1 cellular context compared by ENCODE assay signal in the genomic region with DNA sequence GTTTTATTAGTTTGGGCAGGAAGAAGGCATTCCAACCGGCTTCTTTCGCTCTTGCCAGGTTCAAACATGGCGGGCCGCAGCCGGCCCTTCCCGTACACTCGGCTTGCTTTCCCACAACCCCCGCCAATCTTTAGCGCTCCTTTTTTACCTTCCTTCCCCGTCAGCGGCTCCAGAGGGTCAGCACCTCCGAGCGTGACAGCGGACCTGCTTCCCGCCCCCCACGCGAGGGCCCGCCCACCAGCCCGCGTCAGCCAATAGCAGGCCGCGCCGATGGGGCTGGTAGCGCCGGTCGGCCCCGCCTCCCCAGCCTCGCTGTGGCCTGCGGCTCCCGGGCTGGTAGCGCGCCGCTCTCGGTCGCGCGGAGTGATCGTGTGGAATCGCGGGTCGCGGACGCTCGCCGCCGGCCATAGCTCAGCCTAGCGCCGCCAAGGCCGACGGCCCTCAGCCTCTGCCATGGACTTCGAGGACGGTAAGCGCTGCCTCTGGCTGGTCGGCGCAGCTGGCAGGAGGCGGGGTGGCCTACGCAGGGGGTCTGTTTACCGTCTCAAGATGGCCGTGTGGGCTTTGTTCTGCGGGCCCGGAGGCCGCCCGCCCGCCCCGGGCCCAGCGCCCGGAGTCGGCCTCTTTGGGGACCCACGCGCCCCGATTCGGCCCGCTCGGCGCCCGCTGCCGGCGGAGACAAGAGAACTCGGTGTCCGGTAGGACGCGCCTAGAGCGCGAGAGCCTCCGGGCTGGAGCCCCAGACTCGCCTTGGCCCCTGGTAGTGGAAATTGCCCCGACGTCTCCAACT.
A peak's percentile ranks its signal among the peaks of the same experiment; 100 is the strongest.
TF ChIP-seq lines count a peak whose summit lies in the region.

A gene with protein sequence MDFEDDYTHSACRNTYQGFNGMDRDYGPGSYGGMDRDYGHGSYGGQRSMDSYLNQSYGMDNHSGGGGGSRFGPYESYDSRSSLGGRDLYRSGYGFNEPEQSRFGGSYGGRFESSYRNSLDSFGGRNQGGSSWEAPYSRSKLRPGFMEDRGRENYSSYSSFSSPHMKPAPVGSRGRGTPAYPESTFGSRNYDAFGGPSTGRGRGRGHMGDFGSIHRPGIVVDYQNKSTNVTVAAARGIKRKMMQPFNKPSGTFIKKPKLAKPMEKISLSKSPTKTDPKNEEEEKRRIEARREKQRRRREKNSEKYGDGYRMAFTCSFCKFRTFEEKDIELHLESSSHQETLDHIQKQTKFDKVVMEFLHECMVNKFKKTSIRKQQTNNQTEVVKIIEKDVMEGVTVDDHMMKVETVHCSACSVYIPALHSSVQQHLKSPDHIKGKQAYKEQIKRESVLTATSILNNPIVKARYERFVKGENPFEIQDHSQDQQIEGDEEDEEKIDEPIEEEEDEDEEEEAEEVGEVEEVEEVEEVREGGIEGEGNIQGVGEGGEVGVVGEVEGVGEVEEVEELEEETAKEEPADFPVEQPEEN (plus strand): TSS at position 306 of the 790 bp plus-strand sequence. CDS start 148 bp downstream, at position 454.

TF ChIP-seq in HEK293, 187 proteins besides CTCF, POLR2A, EP300 and RAD21 (continued from another document and continues in another):
- TF ChIP-seq, protein P1, sequence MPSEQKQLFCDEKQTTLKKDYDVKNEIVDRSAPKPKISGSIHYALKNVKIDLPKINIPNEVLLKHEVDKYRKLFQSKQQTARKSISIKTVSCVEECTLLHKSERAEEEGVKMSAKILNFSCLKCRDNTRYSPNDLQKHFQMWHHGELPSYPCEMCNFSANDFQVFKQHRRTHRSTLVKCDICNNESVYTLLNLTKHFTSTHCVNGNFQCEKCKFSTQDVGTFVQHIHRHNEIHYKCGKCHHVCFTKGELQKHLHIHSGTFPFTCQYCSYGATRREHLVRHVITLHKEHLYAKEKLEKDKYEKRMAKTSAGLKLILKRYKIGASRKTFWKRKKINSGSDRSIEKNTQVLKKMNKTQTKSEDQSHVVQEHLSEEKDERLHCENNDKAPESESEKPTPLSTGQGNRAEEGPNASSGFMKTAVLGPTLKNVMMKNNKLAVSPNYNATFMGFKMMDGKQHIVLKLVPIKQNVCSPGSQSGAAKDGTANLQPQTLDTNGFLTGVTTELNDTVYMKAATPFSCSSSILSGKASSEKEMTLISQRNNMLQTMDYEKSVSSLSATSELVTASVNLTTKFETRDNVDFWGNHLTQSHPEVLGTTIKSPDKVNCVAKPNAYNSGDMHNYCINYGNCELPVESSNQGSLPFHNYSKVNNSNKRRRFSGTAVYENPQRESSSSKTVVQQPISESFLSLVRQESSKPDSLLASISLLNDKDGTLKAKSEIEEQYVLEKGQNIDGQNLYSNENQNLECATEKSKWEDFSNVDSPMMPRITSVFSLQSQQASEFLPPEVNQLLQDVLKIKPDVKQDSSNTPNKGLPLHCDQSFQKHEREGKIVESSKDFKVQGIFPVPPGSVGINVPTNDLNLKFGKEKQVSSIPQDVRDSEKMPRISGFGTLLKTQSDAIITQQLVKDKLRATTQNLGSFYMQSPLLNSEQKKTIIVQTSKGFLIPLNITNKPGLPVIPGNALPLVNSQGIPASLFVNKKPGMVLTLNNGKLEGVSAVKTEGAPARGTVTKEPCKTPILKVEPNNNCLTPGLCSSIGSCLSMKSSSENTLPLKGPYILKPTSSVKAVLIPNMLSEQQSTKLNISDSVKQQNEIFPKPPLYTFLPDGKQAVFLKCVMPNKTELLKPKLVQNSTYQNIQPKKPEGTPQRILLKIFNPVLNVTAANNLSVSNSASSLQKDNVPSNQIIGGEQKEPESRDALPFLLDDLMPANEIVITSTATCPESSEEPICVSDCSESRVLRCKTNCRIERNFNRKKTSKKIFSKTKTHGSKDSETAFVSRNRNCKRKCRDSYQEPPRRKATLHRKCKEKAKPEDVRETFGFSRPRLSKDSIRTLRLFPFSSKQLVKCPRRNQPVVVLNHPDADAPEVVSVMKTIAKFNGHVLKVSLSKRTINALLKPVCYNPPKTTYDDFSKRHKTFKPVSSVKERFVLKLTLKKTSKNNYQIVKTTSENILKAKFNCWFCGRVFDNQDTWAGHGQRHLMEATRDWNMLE (tag by site-specific recombination; conservative IDR thresholded peaks at IDR 0.05; ENCODE audit: low read depth): no peak; the same call in 1 of the 2 replicates
- TF ChIP-seq, protein P2, sequence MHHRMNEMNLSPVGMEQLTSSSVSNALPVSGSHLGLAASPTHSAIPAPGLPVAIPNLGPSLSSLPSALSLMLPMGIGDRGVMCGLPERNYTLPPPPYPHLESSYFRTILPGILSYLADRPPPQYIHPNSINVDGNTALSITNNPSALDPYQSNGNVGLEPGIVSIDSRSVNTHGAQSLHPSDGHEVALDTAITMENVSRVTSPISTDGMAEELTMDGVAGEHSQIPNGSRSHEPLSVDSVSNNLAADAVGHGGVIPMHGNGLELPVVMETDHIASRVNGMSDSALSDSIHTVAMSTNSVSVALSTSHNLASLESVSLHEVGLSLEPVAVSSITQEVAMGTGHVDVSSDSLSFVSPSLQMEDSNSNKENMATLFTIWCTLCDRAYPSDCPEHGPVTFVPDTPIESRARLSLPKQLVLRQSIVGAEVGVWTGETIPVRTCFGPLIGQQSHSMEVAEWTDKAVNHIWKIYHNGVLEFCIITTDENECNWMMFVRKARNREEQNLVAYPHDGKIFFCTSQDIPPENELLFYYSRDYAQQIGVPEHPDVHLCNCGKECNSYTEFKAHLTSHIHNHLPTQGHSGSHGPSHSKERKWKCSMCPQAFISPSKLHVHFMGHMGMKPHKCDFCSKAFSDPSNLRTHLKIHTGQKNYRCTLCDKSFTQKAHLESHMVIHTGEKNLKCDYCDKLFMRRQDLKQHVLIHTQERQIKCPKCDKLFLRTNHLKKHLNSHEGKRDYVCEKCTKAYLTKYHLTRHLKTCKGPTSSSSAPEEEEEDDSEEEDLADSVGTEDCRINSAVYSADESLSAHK (tag by site-specific recombination; IDR thresholded peaks at IDR 0.05): peak; percentile 21; the same call in 1 of the 2 replicates
- TF ChIP-seq IKZF3 (tag by site-specific recombination; IDR thresholded peaks at IDR 0.05) (peak; percentile 98), GFI1B (tag by site-specific recombination; IDR thresholded peaks at IDR 0.05) (no peak), ZNF146 (tag by site-specific recombination; IDR thresholded peaks at IDR 0.05) (peak; percentile 54; the same call in 1 of the 2 replicates), ZNF292 (tag by site-specific recombination; IDR thresholded peaks at IDR 0.05; ENCODE audit: borderline replicate concordance, low read depth) (no peak), ZNF555 (tag by site-specific recombination; conservative IDR thresholded peaks at IDR 0.05) (no peak), ZNF514 (tag by site-specific recombination; IDR thresholded peaks at IDR 0.05) (no peak), ZNF48 (tag by site-specific recombination; IDR thresholded peaks at IDR 0.05) (no peak), ZNF776 (tag by site-specific recombination; IDR thresholded peaks at IDR 0.05; ENCODE audit: borderline replicate concordance) (no peak), YY1 (tag by site-specific recombination; IDR thresholded peaks at IDR 0.05) (peak; percentile 91), ZNF184 (tag by site-specific recombination; IDR thresholded peaks at IDR 0.05) (no peak; the same call in 1 of the 2 replicates), ZBTB7A (tag by site-specific recombination; IDR thresholded peaks at IDR 0.05; ENCODE audit: low read depth) (no peak), ZNF132 (tag by site-specific recombination; IDR thresholded peaks at IDR 0.05; ENCODE audit: borderline replicate concordance) (no peak), ZEB2 (tag by site-specific recombination; IDR thresholded peaks at IDR 0.05) (peak; percentile 98), ZNF121 (tag by site-specific recombination; IDR thresholded peaks at IDR 0.05) (0 out of 2 replicates have a peak, but pooled peaks have one; percentile 52), ZNF266 (tag by site-specific recombination; IDR thresholded peaks at IDR 0.05; ENCODE audit: low read depth) (0 out of 2 replicates have a peak, but pooled peaks have one; percentile 10), ZNF830 (tag by site-specific recombination; IDR thresholded peaks at IDR 0.05; ENCODE audit: low read depth) (no peak), ZFP37 (tag by site-specific recombination; IDR thresholded peaks at IDR 0.05) (peak; percentile 51; the same call in 1 of the 2 replicates), ZNF324 (tag by site-specific recombination; IDR thresholded peaks at IDR 0.05) (0 out of 2 replicates have a peak, but pooled peaks have one; percentile 16), ZNF335 (tag by site-specific recombination; conservative IDR thresholded peaks at IDR 0.05) (peak; percentile 74), ZNF214 (tag by site-specific recombination; IDR thresholded peaks at IDR 0.05; ENCODE audit: borderline replicate concordance) (no peak)
- TF ChIP-seq, protein P3, sequence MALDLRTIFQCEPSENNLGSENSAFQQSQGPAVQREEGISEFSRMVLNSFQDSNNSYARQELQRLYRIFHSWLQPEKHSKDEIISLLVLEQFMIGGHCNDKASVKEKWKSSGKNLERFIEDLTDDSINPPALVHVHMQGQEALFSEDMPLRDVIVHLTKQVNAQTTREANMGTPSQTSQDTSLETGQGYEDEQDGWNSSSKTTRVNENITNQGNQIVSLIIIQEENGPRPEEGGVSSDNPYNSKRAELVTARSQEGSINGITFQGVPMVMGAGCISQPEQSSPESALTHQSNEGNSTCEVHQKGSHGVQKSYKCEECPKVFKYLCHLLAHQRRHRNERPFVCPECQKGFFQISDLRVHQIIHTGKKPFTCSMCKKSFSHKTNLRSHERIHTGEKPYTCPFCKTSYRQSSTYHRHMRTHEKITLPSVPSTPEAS (tag by site-specific recombination; IDR thresholded peaks at IDR 0.05): 0 out of 2 replicates have a peak, but pooled peaks have one; percentile 18
- TF ChIP-seq, protein P4, sequence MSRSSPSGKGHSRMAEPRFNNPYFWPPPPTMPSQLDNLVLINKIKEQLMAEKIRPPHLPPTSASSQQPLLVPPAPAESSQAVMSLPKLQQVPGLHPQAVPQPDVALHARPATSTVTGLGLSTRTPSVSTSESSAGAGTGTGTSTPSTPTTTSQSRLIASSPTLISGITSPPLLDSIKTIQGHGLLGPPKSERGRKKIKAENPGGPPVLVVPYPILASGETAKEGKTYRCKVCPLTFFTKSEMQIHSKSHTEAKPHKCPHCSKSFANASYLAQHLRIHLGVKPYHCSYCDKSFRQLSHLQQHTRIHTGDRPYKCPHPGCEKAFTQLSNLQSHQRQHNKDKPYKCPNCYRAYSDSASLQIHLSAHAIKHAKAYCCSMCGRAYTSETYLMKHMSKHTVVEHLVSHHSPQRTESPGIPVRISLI (tag by site-specific recombination; IDR thresholded peaks at IDR 0.05): no peak
- TF ChIP-seq, protein P5, sequence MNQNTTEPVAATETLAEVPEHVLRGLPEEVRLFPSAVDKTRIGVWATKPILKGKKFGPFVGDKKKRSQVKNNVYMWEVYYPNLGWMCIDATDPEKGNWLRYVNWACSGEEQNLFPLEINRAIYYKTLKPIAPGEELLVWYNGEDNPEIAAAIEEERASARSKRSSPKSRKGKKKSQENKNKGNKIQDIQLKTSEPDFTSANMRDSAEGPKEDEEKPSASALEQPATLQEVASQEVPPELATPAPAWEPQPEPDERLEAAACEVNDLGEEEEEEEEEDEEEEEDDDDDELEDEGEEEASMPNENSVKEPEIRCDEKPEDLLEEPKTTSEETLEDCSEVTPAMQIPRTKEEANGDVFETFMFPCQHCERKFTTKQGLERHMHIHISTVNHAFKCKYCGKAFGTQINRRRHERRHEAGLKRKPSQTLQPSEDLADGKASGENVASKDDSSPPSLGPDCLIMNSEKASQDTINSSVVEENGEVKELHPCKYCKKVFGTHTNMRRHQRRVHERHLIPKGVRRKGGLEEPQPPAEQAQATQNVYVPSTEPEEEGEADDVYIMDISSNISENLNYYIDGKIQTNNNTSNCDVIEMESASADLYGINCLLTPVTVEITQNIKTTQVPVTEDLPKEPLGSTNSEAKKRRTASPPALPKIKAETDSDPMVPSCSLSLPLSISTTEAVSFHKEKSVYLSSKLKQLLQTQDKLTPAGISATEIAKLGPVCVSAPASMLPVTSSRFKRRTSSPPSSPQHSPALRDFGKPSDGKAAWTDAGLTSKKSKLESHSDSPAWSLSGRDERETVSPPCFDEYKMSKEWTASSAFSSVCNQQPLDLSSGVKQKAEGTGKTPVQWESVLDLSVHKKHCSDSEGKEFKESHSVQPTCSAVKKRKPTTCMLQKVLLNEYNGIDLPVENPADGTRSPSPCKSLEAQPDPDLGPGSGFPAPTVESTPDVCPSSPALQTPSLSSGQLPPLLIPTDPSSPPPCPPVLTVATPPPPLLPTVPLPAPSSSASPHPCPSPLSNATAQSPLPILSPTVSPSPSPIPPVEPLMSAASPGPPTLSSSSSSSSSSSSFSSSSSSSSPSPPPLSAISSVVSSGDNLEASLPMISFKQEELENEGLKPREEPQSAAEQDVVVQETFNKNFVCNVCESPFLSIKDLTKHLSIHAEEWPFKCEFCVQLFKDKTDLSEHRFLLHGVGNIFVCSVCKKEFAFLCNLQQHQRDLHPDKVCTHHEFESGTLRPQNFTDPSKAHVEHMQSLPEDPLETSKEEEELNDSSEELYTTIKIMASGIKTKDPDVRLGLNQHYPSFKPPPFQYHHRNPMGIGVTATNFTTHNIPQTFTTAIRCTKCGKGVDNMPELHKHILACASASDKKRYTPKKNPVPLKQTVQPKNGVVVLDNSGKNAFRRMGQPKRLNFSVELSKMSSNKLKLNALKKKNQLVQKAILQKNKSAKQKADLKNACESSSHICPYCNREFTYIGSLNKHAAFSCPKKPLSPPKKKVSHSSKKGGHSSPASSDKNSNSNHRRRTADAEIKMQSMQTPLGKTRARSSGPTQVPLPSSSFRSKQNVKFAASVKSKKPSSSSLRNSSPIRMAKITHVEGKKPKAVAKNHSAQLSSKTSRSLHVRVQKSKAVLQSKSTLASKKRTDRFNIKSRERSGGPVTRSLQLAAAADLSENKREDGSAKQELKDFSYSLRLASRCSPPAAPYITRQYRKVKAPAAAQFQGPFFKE (tag by site-specific recombination; IDR thresholded peaks at IDR 0.05; ENCODE audit: borderline replicate concordance): no peak
- TF ChIP-seq, protein P6, sequence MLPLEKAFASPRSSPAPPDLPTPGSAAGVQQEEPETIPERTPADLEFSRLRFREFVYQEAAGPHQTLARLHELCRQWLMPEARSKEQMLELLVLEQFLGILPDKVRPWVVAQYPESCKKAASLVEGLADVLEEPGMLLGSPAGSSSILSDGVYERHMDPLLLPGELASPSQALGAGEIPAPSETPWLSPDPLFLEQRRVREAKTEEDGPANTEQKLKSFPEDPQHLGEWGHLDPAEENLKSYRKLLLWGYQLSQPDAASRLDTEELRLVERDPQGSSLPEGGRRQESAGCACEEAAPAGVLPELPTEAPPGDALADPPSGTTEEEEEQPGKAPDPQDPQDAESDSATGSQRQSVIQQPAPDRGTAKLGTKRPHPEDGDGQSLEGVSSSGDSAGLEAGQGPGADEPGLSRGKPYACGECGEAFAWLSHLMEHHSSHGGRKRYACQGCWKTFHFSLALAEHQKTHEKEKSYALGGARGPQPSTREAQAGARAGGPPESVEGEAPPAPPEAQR (tag by site-specific recombination; IDR thresholded peaks at IDR 0.05): no peak
- TF ChIP-seq, protein P7, sequence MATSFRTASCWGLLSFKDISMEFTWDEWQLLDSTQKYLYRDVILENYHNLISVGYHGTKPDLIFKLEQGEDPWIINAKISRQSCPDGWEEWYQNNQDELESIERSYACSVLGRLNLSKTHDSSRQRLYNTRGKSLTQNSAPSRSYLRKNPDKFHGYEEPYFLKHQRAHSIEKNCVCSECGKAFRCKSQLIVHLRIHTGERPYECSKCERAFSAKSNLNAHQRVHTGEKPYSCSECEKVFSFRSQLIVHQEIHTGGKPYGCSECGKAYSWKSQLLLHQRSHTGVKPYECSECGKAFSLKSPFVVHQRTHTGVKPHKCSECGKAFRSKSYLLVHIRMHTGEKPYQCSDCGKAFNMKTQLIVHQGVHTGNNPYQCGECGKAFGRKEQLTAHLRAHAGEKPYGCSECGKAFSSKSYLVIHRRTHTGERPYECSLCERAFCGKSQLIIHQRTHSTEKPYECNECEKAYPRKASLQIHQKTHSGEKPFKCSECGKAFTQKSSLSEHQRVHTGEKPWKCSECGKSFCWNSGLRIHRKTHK (tag by site-specific recombination; IDR thresholded peaks at IDR 0.05): no peak
- TF ChIP-seq, protein P8, sequence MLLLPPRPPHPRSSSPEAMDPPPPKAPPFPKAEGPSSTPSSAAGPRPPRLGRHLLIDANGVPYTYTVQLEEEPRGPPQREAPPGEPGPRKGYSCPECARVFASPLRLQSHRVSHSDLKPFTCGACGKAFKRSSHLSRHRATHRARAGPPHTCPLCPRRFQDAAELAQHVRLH (tag by site-specific recombination; IDR thresholded peaks at IDR 0.05): peak; percentile 81
